In genomic region chr1:28779751-28780150, GRCh38 we compare ENCODE assay signal across 30 cellular contexts. TPM values are rescaled to one million over a fixed set of nuclear protein-coding genes. Genes with fewer than 3 reads are reported as not detected.
"Had no signal": no experiment of that assay in that cellular context is flagged by ENCODE, and none has a peak within 500 bp of the region (broad histone marks: within the 10 kb centered on the region; RNA-seq: fewer than 3 reads in every experiment).

No MANE protein-coding gene starts in this region.

- H3K4me1 ChIP-seq: gastrocnemius medialis had no signal

- H3K9me3 ChIP-seq: gastrocnemius medialis, pancreas, prostate gland, sigmoid colon, stomach, thyroid gland had no signal

- H3K27me3 ChIP-seq: gastrocnemius medialis, hepatocyte, pancreas, sigmoid colon, stomach, thyroid gland had no signal

- H3K36me3 ChIP-seq: gastrocnemius medialis, pancreas, prostate gland, sigmoid colon, stomach, thyroid gland had no signal

- H3K27ac ChIP-seq: gastrocnemius medialis, hepatocyte, pancreas, prostate gland, sigmoid colon, stomach, thyroid gland had no signal

- H3K4me3 ChIP-seq: gastrocnemius medialis, hepatocyte, pancreas, prostate gland, sigmoid colon, stomach, thyroid gland had no signal

- DNase-seq: activated CD4-positive, alpha-beta memory T cell treated with anti-CD3 and anti-CD28 coated beads for 36 hours; activated CD4-positive, alpha-beta T cell treated with anti-CD3 and anti-CD28 coated beads, Interleukin-2, amount 10 ng/mL, durations not matched to agents 24 days and 14 days; activated CD4-positive, CD25-positive, alpha-beta regulatory T cell treated with anti-CD3 and anti-CD28 coated beads, Interleukin-2, amount 50 U/mL, for 72 hours; activated CD8-positive, alpha-beta memory T cell treated with anti-CD3 and anti-CD28 coated beads, Interleukin-2, amount 50 U/mL, for 4 hours; activated effector memory CD4-positive, alpha-beta T cell treated with anti-CD3 and anti-CD28 coated beads, Interleukin-2, amount 50 U/mL, for 16 hours; activated naive CD4-positive, alpha-beta T cell treated with anti-CD3 and anti-CD28 coated beads, Interleukin-2, amount 10 ng/mL, durations not matched to agents 7 days and 5 days; activated T-cell treated with anti-CD3 and anti-CD28 coated beads, Interleukin-2, amount 50 U/mL, for 1 hour; effector CD8-positive, alpha-beta T cell; gastrocnemius medialis; left colon; mammary epithelial cell; naive B cell; nephron progenitor cell; pancreas; retina; sigmoid colon; small intestine; stimulated activated CD4-positive, alpha-beta T cell treated with anti-CD3 and anti-CD28 coated beads, Interleukin-15, amount 100 ng/mL, for 24 hours; stimulated activated CD4-positive, alpha-beta T cell treated with anti-CD3 and anti-CD28 coated beads, Interleukin-2, amount 100 ng/mL, for 24 hours; stimulated activated naive B cell treated with anti-CD40 and anti-IgM and Interleukin-4, amounts not matched to agents 10 μg/mL and 1 μg/mL and 100 μg/mL, for 72 hours; stomach; T-helper 9 cell; thyroid gland had no signal

- ATAC-seq: gastrocnemius medialis; left colon; pancreas; stimulated activated naive B cell treated with anti-CD40 and anti-IgM and Interleukin-4, amounts not matched to agents 10 μg/mL and 1 μg/mL and 100 μg/mL, for 72 hours had no signal

- H3K4me2 ChIP-seq: hepatocyte had no signal

RNA-seq across cellular contexts. Expression of gene OPRD1, which starts 32.2 kb away (rescaled TPM):
- total RNA-seq: activated CD4-positive, alpha-beta memory T cell treated with anti-CD3 and anti-CD28 coated beads for 36 hours; activated CD8-positive, alpha-beta memory T cell treated with anti-CD3 and anti-CD28 coated beads for 36 hours; dermis microvascular lymphatic vessel endothelial cell; epithelial cell of proximal tubule; liver; ureter had no signal
